Comparison of ENCODE assay signal across 8 cellular contexts in genomic region chr17:50201226-50201854, GRCh38. TPM values are rescaled to one million over a fixed set of nuclear protein-coding genes. Genes with fewer than 3 reads are reported as not detected.
DNase-seq lines count a peak whose midpoint lies in the region; ATAC-seq lines count a peak whose summit lies in the region.

Gene COL1A1 (minus strand): TSS chr17:50201631. CDS start chr17:50201513, 118 bp downstream.

- H3K4me3 Mint-ChIP-seq in activated naive CD8-positive, alpha-beta T cell, result peak within 1 kb of the TSS; percentile 80

- peaks cover 47% of the 10 kb centered on the region for H3K27me3 ChIP-seq in HAP-1 (ENCODE audit: low read depth)

- DNase-seq in HAP-1 (ENCODE audit: low spot score in 2 of 2) (no peak), left cardiac atrium (peak; percentile 81), renal cortical epithelial cell (ENCODE audit: low read depth) (no peak), NCI-H748 treated with DMSO at 0.1 percent for 48 hours (lab: John Stamatoyannopoulos, UW) (no peak), RPMI8226 (no peak)
- DNase-seq in stimulated activated CD4-positive, alpha-beta T cell treated with anti-CD3 and anti-CD28 coated beads, Interleukin-12 subunit alpha, Interleukin-12 subunit beta, amount 100 ng/mL, for 4 hours, result no peak

- peaks cover 28% of the 10 kb centered on the region for H3K27me3 Mint-ChIP-seq in activated naive CD8-positive, alpha-beta T cell

- no peaks in the 10 kb centered on the region for H3K36me3 ChIP-seq in HAP-1 (replicated peaks)

- no peaks in the 10 kb centered on the region for H3K36me3 Mint-ChIP-seq in activated naive CD8-positive, alpha-beta T cell

- in situ Hi-C loops in HAP-1 (cut with MboI; ENCODE audit: low sequenced_read_pairs), result no loop called here

- peak within 1 kb of the TSS; percentile 33 for H3K4me3 ChIP-seq in HAP-1

- H3K27ac Mint-ChIP-seq in activated naive CD8-positive, alpha-beta T cell, result peak within 1 kb of the TSS; percentile 16

- H3K9me3 ChIP-seq in HAP-1, result no peaks in the 10 kb centered on the region

- peaks cover 4% of the 10 kb centered on the region for H3K4me1 ChIP-seq in HAP-1

- peaks cover 18% of the 10 kb centered on the region for H3K4me1 Mint-ChIP-seq in activated naive CD8-positive, alpha-beta T cell (ENCODE audit: low read depth)

- H3K9me3 Mint-ChIP-seq in activated naive CD8-positive, alpha-beta T cell (ENCODE audit: low read depth), result no peaks in the 10 kb centered on the region

- ATAC-seq in left cardiac atrium (peak; percentile 45 to 48), HG03342 (IDR thresholded peaks at IDR 0.05; ENCODE audit: unreplicated experiment) (no peak)

- intact Hi-C loops in left cardiac atrium (cut with DNase I), result loop anchor here (2.0 to 5.0 kb wide), 3 partner anchors 71 to 96 kb away; partner anchors contain the start of gene TMEM92 (in 1 of the 2)

RNA-seq across cellular contexts. Expression of gene COL1A1, which starts in this region (rescaled TPM):
- 100 to 1,000 TPM; 106 to 151 TPM for total RNA-seq in left cardiac atrium
- 65.6 and 141 TPM in 2 replicates for total RNA-seq in renal cortical epithelial cell
